In genomic region chr17:28405632-28406477, GRCh38 we compare ENCODE assay signal across 8 cellular contexts. TPM values are rescaled to one million over a fixed set of nuclear protein-coding genes. Genes with fewer than 3 reads are reported as not detected.
DNase-seq lines count a peak whose midpoint lies in the region; ATAC-seq and TF ChIP-seq lines count a peak whose summit lies in the region.

Gene SLC46A1 (minus strand): TSS chr17:28406212. CDS start chr17:28406114, 98 bp downstream.

- H3K4me1 Mint-ChIP-seq in T-helper 2 cell treated with Interferon-gamma antibody and Interleukin-4, amounts not matched to agents 5 μg/mL and 100 μg/mL, for 36 hours (ENCODE audit: low read depth), result peaks cover 6% of the 10 kb centered on the region

- no peaks in the 10 kb centered on the region for H3K36me3 Mint-ChIP-seq in T-helper 2 cell treated with Interferon-gamma antibody and Interleukin-4, amounts not matched to agents 5 μg/mL and 100 μg/mL, for 36 hours (ENCODE audit: low read depth)

- ATAC-seq in GM19463 (IDR thresholded peaks at IDR 0.05; ENCODE audit: unreplicated experiment), result peak; percentile 77

- H3K27me3 Mint-ChIP-seq in T-helper 2 cell treated with Interferon-gamma antibody and Interleukin-4, amounts not matched to agents 5 μg/mL and 100 μg/mL, for 36 hours (ENCODE audit: low read depth), result peaks cover 9% of the 10 kb centered on the region

- H3K27ac ChIP-seq in C4-2B, result peak within 1 kb of the TSS; percentile 83
- H3K27ac ChIP-seq in caudate nucleus (ENCODE audit: low read depth, low read length), result peak within 1 kb of the TSS; percentile 74

- H3K9me3 Mint-ChIP-seq in T-helper 2 cell treated with Interferon-gamma antibody and Interleukin-4, amounts not matched to agents 5 μg/mL and 100 μg/mL, for 36 hours, result no peaks in the 10 kb centered on the region

- H3K4me3 Mint-ChIP-seq in T-helper 2 cell treated with Interferon-gamma antibody and Interleukin-4, amounts not matched to agents 5 μg/mL and 100 μg/mL, for 36 hours, result peak within 1 kb of the TSS; percentile 77

- H3K27ac Mint-ChIP-seq in T-helper 2 cell treated with Interferon-gamma antibody and Interleukin-4, amounts not matched to agents 5 μg/mL and 100 μg/mL, for 36 hours, result no peak within 1 kb of the TSS

- H3K27me3 ChIP-seq in kidney epithelial cell (ENCODE audit: control insufficient read depth, insufficient read depth, low read length), result no peaks in the 10 kb centered on the region

- DNase-seq in M059J (ENCODE audit: low read depth) (peak; percentile 19), caudate nucleus (lab: John Stamatoyannopoulos, UW) (peak in 45 of 61 donors; percentile 8 to 74 (median 48)), kidney epithelial cell (ENCODE audit: low read depth) (no peak), NCI-H2029 treated with DMSO at 0.1 percent for 48 hours (lab: John Stamatoyannopoulos, UW) (no peak)
- peak; percentile 50 for DNase-seq in T-helper 2 cell treated with Interferon-gamma antibody and Interleukin-4, amounts not matched to agents 5 μg/mL and 100 μg/mL, for 36 hours (ENCODE audit: low spot score)
- peak; percentile 23 to 63 for DNase-seq in stimulated activated CD4-positive, alpha-beta T cell treated with anti-CD3 and anti-CD28 coated beads, Interleukin-1b, Interleukin-23, amount 100 ng/mL, for 4 hours (ENCODE audit: low read depth in 2 of 2)

- no peak for TF ChIP-seq CTCF in C4-2B (conservative IDR thresholded peaks at IDR 0.05)
- no peak for TF ChIP-seq CTCF in kidney epithelial cell (IDR thresholded peaks at IDR 0.05; ENCODE audit: insufficient read depth, low read length, poor library complexity, severe bottlenecking)

- H3K36me3 ChIP-seq in kidney epithelial cell (ENCODE audit: control insufficient read depth, insufficient read depth, low read length), result no peaks in the 10 kb centered on the region

- H3K4me3 ChIP-seq in kidney epithelial cell (ENCODE audit: low read depth, low read length), result peak within 1 kb of the TSS; percentile 53

RNA-seq across cellular contexts. Expression of gene SLC46A1, which starts in this region (rescaled TPM):
- 6.4 and 6.8 TPM in 2 replicates for total RNA-seq in M059J (2014; rRNA removed; shearing (Covaris generic))
- 5.2 and 6.2 TPM in 2 replicates for total RNA-seq in kidney epithelial cell

Comparison
In these comparisons a context has a peak if more than half of its experiments do, and no peak if none do; other contexts are left out.
1. DNase-seq: peak in M059J (single experiment), T-helper 2 cell treated with Interferon-gamma antibody and Interleukin-4, amounts not matched to agents 5 μg/mL and 100 μg/mL, for 36 hours (single experiment), caudate nucleus (45 of 61) and stimulated activated CD4-positive, alpha-beta T cell treated with anti-CD3 and anti-CD28 coated beads, Interleukin-1b, Interleukin-23, amount 100 ng/mL, for 4 hours (2 of 2); none in kidney epithelial cell (single experiment) and NCI-H2029 treated with DMSO at 0.1 percent for 48 hours (single experiment).